In the genomic region with DNA sequence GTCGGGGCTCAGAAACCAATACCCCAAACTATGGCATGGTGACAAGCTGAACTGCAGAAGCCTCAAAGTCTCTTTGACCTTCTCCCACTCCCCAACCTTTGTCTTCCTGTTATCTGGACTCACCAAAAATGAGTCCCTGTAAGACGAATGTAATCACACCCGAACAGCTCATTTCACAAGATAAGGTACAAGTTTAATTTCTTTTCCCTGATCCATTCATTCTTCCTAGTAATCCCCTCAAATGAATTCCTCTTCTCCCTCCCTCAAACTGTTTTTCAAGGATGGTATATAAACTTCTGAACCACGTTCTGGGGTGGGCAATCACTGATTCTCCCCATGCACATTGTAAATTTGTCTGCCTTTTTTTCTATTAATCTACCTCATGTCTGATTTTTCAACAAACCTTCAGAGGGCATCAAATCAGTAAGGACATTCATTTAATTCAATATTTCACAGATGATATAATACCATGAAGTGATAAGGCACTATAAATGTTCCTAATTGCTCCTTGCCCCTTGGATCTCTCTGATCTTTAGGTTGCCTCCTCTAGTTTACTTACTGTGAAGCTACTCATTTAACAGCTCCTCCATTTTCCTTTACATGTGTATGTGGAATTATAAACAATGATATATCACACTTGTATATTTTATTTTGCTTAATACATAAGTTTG, we compare ENCODE assay signal across 11 cellular contexts.
DNase-seq lines count a peak whose midpoint lies in the region; ATAC-seq and TF ChIP-seq lines count a peak whose summit lies in the region.
"Had no signal": no experiment of that assay in that cellular context is flagged by ENCODE, and none has a peak within 500 bp of the region (broad histone marks: within the 10 kb centered on the region; RNA-seq: fewer than 3 reads in every experiment).

No MANE protein-coding gene starts in this region.

- H3K4me1 ChIP-seq in Panc1 (ENCODE audit: control insufficient read depth, insufficient read depth, low read length) (peaks cover 13% of the 10 kb centered on the region; the same call in 1 of the 2 replicates), endodermal cell (ENCODE audit: control insufficient read depth, insufficient read depth, low read length) (peaks cover 2% of the 10 kb centered on the region), gastrocnemius medialis (peaks cover 21 to 32% of the 10 kb centered on the region in 2 donors)

- no peak overlapping the region for H3K9ac ChIP-seq in endodermal cell (ENCODE audit: extremely low read depth, low read length, poor library complexity, severe bottlenecking)

- peak overlapping the region; percentile 15 for H3K4me3 Mint-ChIP-seq in stimulated activated naive CD8-positive, alpha-beta T cell treated with anti-CD3 and anti-CD28 coated beads, Interleukin-15, Interleukin-2, amounts not matched to agents 100 ng/mL and 50 ng/mL, for 24 hours
- H3K4me3 Mint-ChIP-seq in endodermal cell = no peak overlapping the region

- H3K9me3 ChIP-seq in Panc1 (ENCODE audit: control insufficient read depth, insufficient read depth, low read depth, low read length) = no peaks in the 10 kb centered on the region
- no peaks in the 10 kb centered on the region for H3K9me3 ChIP-seq in endodermal cell (ENCODE audit: control insufficient read depth, low read length)
- H3K9me3 ChIP-seq in gastrocnemius medialis = no peaks in the 10 kb centered on the region
- H3K9me3 ChIP-seq: prostate gland had no signal

- CTCF ChIA-PET in Panc1 (lab: Charles Lee) = no interaction called here

- peak overlapping the region; percentile 80 for H3K27ac Mint-ChIP-seq in stimulated activated naive CD8-positive, alpha-beta T cell treated with anti-CD3 and anti-CD28 coated beads, Interleukin-15, Interleukin-2, amounts not matched to agents 100 ng/mL and 50 ng/mL, for 24 hours
- H3K27ac Mint-ChIP-seq in endodermal cell = peak overlapping the region; percentile 13

- H3K4me3 ChIP-seq in Panc1 (ENCODE audit: low read depth in 2 of 2, low read length in 2 of 2) (no peak overlapping the region; a peak in 1 of 4 replicates), endodermal cell (ENCODE audit: low read length) (no peak overlapping the region), gastrocnemius medialis (no peak overlapping the region)
- H3K4me3 ChIP-seq: prostate gland had no signal

- POLR2A ChIA-PET in Panc1 (lab: Charles Lee) = interaction anchor here (0.5 to 4.9 kb wide), 4 partner anchors 12 to 59 kb away, joined by 4 to 90 read pairs (median 8); a partner anchor contains a TSS

- BruUV-seq in Panc1 (replicated peaks; lab: Mats Ljungman, UMichigan) = no TSS peak

- intact Hi-C loops in Panc1 (cut with micrococcal nuclease; ENCODE audit: unreplicated experiment) (no loop called here), gastrocnemius medialis (cut with DNase I; ENCODE audit: low total_unique reads) (loop anchor here (5.0 to 10.0 kb wide), 2 partner anchors 358 to 1560 kb away; a partner anchor contains a TSS)

- no peak for ATAC-seq in stimulated activated naive CD8-positive, alpha-beta T cell treated with anti-CD3 and anti-CD28 coated beads, Interleukin-15, Interleukin-2, amounts not matched to agents 100 U/mL and 50 U/mL, for 24 hours
- ATAC-seq in Panc1 (no peak), HG02840 (IDR thresholded peaks at IDR 0.05; ENCODE audit: low FRiP score, unreplicated experiment) (no peak), gastrocnemius medialis (no peak)

- peaks cover 54% of the 10 kb centered on the region for H3K4me1 Mint-ChIP-seq in stimulated activated naive CD8-positive, alpha-beta T cell treated with anti-CD3 and anti-CD28 coated beads, Interleukin-15, Interleukin-2, amounts not matched to agents 100 ng/mL and 50 ng/mL, for 24 hours (ENCODE audit: low read depth)
- peaks cover 19% of the 10 kb centered on the region for H3K4me1 Mint-ChIP-seq in endodermal cell

- H3K36me3 ChIP-seq in Panc1 (ENCODE audit: control insufficient read depth, insufficient read depth, low read length) = peaks cover 3% of the 10 kb centered on the region
- H3K36me3 ChIP-seq in endodermal cell (ENCODE audit: control insufficient read depth, insufficient read depth, low read length) = no peaks in the 10 kb centered on the region
- H3K36me3 ChIP-seq in gastrocnemius medialis = no peaks in the 10 kb centered on the region
- H3K36me3 ChIP-seq: prostate gland had no signal

- no peak for DNase-seq in stimulated activated naive CD8-positive, alpha-beta T cell treated with anti-CD3 and anti-CD28 coated beads, Interleukin-15, Interleukin-2, amounts not matched to agents 100 U/mL and 50 U/mL, for 24 hours
- DNase-seq in Panc1 (ENCODE audit: low read depth, low spot score) (no peak), endodermal cell (no peak), gastrocnemius medialis (no peak), GM13977 (ENCODE audit: low spot score) (no peak)
- no peak for DNase-seq in activated CD4-positive, alpha-beta T cell treated with anti-CD3 and anti-CD28 coated beads for 1 hour
- DNase-seq: activated CD8-positive, alpha-beta memory T cell treated with anti-CD3 and anti-CD28 coated beads, Interleukin-2, amount 50 U/mL, for 4 hours; caudate nucleus had no signal

- TF ChIP-seq CTCF in Panc1 (IDR thresholded peaks at IDR 0.05) = no peak
- no peak for TF ChIP-seq CTCF in endodermal cell (conservative IDR thresholded peaks at IDR 0.05)
- TF ChIP-seq CTCF in gastrocnemius medialis (IDR thresholded peaks at IDR 0.05 in 4 of 5, conservative IDR thresholded peaks at IDR 0.05 in 1 of 5) = no peak
- no peak for TF ChIP-seq CTCF in GM13977 (IDR thresholded peaks at IDR 0.05; ENCODE audit: extremely low read depth, insufficient read depth, missing control alignments)

- H3K27me3 ChIP-seq in Panc1 (ENCODE audit: control insufficient read depth, insufficient read depth, low read length) (no peaks in the 10 kb centered on the region), endodermal cell (ENCODE audit: control insufficient read depth, insufficient read depth, low read length, poor library complexity, severe bottlenecking) (no peaks in the 10 kb centered on the region), gastrocnemius medialis (peaks cover 0 to 3% (median 0%) of the 10 kb centered on the region in 3 donors)

- peaks cover 6% of the 10 kb centered on the region for H3K27me3 Mint-ChIP-seq in stimulated activated naive CD8-positive, alpha-beta T cell treated with anti-CD3 and anti-CD28 coated beads, Interleukin-15, Interleukin-2, amounts not matched to agents 100 ng/mL and 50 ng/mL, for 24 hours
- H3K27me3 Mint-ChIP-seq in endodermal cell (ENCODE audit: insufficient read depth) = no peaks in the 10 kb centered on the region

- peak overlapping the region; percentile 100; the same call in 1 of the 2 replicates for H3K27ac ChIP-seq in Panc1 (ENCODE audit: low read length)
- no peak overlapping the region for H3K27ac ChIP-seq in endodermal cell (ENCODE audit: low read depth, low read length)
- H3K27ac ChIP-seq in gastrocnemius medialis = no peak overlapping the region

- peaks cover 3% of the 10 kb centered on the region for H3K36me3 Mint-ChIP-seq in stimulated activated naive CD8-positive, alpha-beta T cell treated with anti-CD3 and anti-CD28 coated beads, Interleukin-15, Interleukin-2, amounts not matched to agents 100 ng/mL and 50 ng/mL, for 24 hours (ENCODE audit: low read depth)
- H3K36me3 Mint-ChIP-seq in endodermal cell (ENCODE audit: low read depth) = no peaks in the 10 kb centered on the region

- no peaks in the 10 kb centered on the region for H3K9me3 Mint-ChIP-seq in stimulated activated naive CD8-positive, alpha-beta T cell treated with anti-CD3 and anti-CD28 coated beads, Interleukin-15, Interleukin-2, amounts not matched to agents 100 ng/mL and 50 ng/mL, for 24 hours
- H3K9me3 Mint-ChIP-seq in endodermal cell = no peaks in the 10 kb centered on the region

- no peak for TF ChIP-seq POLR2A in gastrocnemius medialis (IDR thresholded peaks at IDR 0.05)

- in situ Hi-C loops in Panc1 (cut with HindIII; ENCODE audit: low pct_unique_long_range_greater_than_20kb, low sequenced_read_pairs) = no loop called here
- in situ Hi-C loops in gastrocnemius medialis (cut with MboI; ENCODE audit: low sequenced_read_pairs in 4 of 4) = loop anchor here in 1 of 4 donors (25.0 kb wide), 1 partner anchor 1798 kb away; a partner anchor contains a TSS
- in situ Hi-C loops in GM13977 (cut with MboI; ENCODE audit: low pct_unique_long_range_greater_than_20kb, low sequenced_read_pairs, unreplicated experiment) = loop anchor here (5.0 kb wide), 1 partner anchor 37 kb away; a partner anchor contains a TSS

- 82 to 86% methylated on average over 3 to 4 of the region's 4 CpGs for WGBS in endodermal cell (ENCODE audit: insufficient coverage in 1 of 2, insufficient read length in 1 of 2), 2 experiments
